In genomic region chr18:58988595-58988994, GRCh38 we compare ENCODE assay signal across 26 cellular contexts.
"Had no signal": no experiment of that assay in that cellular context is flagged by ENCODE, and none has a peak within 500 bp of the region (broad histone marks: within the 10 kb centered on the region; RNA-seq: fewer than 3 reads in every experiment).

No MANE protein-coding gene starts in this region.

- ATAC-seq: activated CD4-positive, CD25-positive, alpha-beta regulatory T cell treated with anti-CD3 and anti-CD28 coated beads, Interleukin-2, amount 50 U/mL, for 24 hours; heart right ventricle; natural killer cell; right cardiac atrium; T-helper 17 cell had no signal

- H3K4me3 ChIP-seq: breast epithelium, esophagus muscularis mucosa, heart right ventricle, neural progenitor cell, upper lobe of left lung, vagina had no signal

- H3K27ac ChIP-seq: breast epithelium, esophagus muscularis mucosa, neural progenitor cell, parathyroid adenoma, upper lobe of left lung, vagina, WERI-Rb-1 had no signal

- H3K9me3 ChIP-seq: breast epithelium, upper lobe of left lung, vagina had no signal

- H3K4me1 ChIP-seq: breast epithelium, neural progenitor cell, parathyroid adenoma had no signal

- H3K27me3 ChIP-seq: breast epithelium, esophagus muscularis mucosa, heart right ventricle, neural progenitor cell, upper lobe of left lung, vagina had no signal

- H3K36me3 ChIP-seq: breast epithelium, neural progenitor cell had no signal

- DNase-seq: activated CD4-positive, alpha-beta memory T cell treated with anti-CD3 and anti-CD28 coated beads for 36 hours; activated CD4-positive, alpha-beta T cell treated with anti-CD3 and anti-CD28 coated beads for 48 hours; activated CD8-positive, alpha-beta memory T cell treated with anti-CD3 and anti-CD28 coated beads, Interleukin-2, amount 50 U/mL, for 4 hours; activated effector memory CD4-positive, alpha-beta T cell treated with anti-CD3 and anti-CD28 coated beads, Interleukin-2, amount 50 U/mL, for 16 hours; activated naive CD4-positive, alpha-beta T cell treated with anti-CD3 and anti-CD28 coated beads for 36 hours; activated naive CD8-positive, alpha-beta T cell treated with anti-CD3 and anti-CD28 coated beads, Interleukin-2, amount 10 ng/mL, durations not matched to agents 7 days and 5 days; activated T-cell treated with anti-CD3 and anti-CD28 coated beads, Interleukin-2, amount 50 U/mL, for 1 hour; amniotic stem cell; central memory CD4-positive, alpha-beta T cell; foreskin melanocyte; heart right ventricle; midbrain; natural killer cell; occipital lobe; right cardiac atrium; stimulated activated CD4-positive, alpha-beta T cell treated with anti-CD3 and anti-CD28 coated beads, Interleukin-2, amount 100 ng/mL, for 48 hours; T-helper 17 cell; T1000; upper lobe of left lung; WERI-Rb-1 had no signal
